8 cellular contexts compared by ENCODE assay signal in the genomic region with DNA sequence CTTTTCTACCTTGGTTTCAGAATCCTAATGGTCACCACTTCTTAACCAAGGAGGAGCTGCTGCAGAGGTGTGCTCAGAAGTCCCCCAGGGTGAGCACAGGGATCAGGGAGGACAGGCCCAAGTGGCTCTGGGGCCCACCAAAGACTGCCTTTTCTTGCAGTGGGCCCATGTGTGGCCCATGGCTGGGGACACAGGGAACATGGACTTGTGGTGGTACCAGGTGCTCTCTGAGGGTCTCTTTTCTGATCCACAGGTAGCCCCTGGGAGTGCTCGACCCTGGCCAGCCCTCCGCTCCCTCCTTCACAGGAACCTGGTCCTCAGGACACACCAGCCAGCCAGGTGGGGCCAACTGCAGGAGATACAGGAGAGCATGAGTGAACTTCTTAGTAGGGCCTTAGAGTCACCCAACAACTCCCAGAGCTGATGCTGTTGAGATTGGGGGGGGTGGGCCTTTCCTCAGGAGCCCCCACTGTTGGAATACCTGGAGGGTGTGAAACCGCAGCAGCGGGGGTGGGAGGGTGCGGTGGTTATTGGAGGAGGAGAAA. TPM values are rescaled to one million over a fixed set of nuclear protein-coding genes. Genes with fewer than 3 reads are reported as not detected.
A peak's percentile ranks its signal among the peaks of the same experiment; 100 is the strongest.
DNase-seq lines count a peak whose midpoint lies in the region; ATAC-seq and TF ChIP-seq lines count a peak whose summit lies in the region.

No MANE protein-coding gene starts in this region.

- no peaks in the 10 kb centered on the region for H4K20me1 ChIP-seq in GM23248 (ENCODE audit: insufficient read depth)

- no peak for ATAC-seq in HG02798 (IDR thresholded peaks at IDR 0.05; ENCODE audit: poor library complexity, unreplicated experiment)
- ATAC-seq in HG03139 (IDR thresholded peaks at IDR 0.05; ENCODE audit: unreplicated experiment), result no peak

- H3K27ac ChIP-seq in ACC112 (ENCODE audit: low read depth, low read length) (no peak overlapping the region), GM23248 (no peak overlapping the region), ascending aorta (peak overlapping the region; percentile 14 to 94), muscle layer of colon (ENCODE audit: low read depth, low read length) (peak overlapping the region; percentile 99)

- H2AFZ ChIP-seq in ACC112 (ENCODE audit: low read length, unreplicated experiment) (no peak overlapping the region), GM23248 (no peak overlapping the region)

- H3K9ac ChIP-seq in GM23248, result peak overlapping the region; percentile 90; the same call in 1 of the 2 replicates
- H3K9ac ChIP-seq in muscle layer of colon (ENCODE audit: low read length), result no peak overlapping the region

- 72 to 92% methylated on average over 4 to 5 of the region's 5 CpGs for WGBS in GM23248 (ENCODE audit: low coverage in 1 of 2, low lambda C conversion rate in 2 of 2, missing lambda C conversion rate in 2 of 2), 2 experiments

- in situ Hi-C loops in GM23248 (cut with MboI), result no loop called here

- H3K36me3 ChIP-seq in ACC112 (ENCODE audit: insufficient read depth, low read length), result peaks cover 15% of the 10 kb centered on the region; the same call in 1 of the 2 replicates
- peaks cover 12% of the 10 kb centered on the region; the same call in 1 of the 2 replicates for H3K36me3 ChIP-seq in GM23248 (ENCODE audit: low read depth)
- peaks cover 55 to 57% of the 10 kb centered on the region in 2 donors for H3K36me3 ChIP-seq in ascending aorta
- peaks cover 55% of the 10 kb centered on the region for H3K36me3 ChIP-seq in muscle layer of colon (ENCODE audit: insufficient read depth, low read length)

- H3K27me3 ChIP-seq in ACC112 (ENCODE audit: insufficient read depth, low read length) (no peaks in the 10 kb centered on the region), GM23248 (replicated peaks; ENCODE audit: insufficient read depth) (no peaks in the 10 kb centered on the region), ascending aorta (no peaks in the 10 kb centered on the region), muscle layer of colon (ENCODE audit: control insufficient read depth in 1 of 2, insufficient read depth in 2 of 2, low read length in 2 of 2) (no peaks in the 10 kb centered on the region)

- peaks cover 52% of the 10 kb centered on the region for H3F3A ChIP-seq in GM23248 (ENCODE audit: insufficient read depth)

- H3K79me2 ChIP-seq in ACC112 (ENCODE audit: control insufficient read depth, insufficient read depth, low read length, unreplicated experiment) (peaks cover 28% of the 10 kb centered on the region), GM23248 (ENCODE audit: insufficient read depth) (peaks cover 37% of the 10 kb centered on the region)

- peak overlapping the region; percentile 94 for H3K4me2 ChIP-seq in GM23248 (ENCODE audit: unreplicated experiment)

- intact Hi-C loops in ascending aorta (cut with DNase I), result no loop called here

- TF ChIP-seq CTCF in ascending aorta (IDR thresholded peaks at IDR 0.05), result no peak

- no peaks in the 10 kb centered on the region for H3K9me2 ChIP-seq in GM23248 (ENCODE audit: insufficient read depth)

- DNase-seq in GM23248 (no peak), ascending aorta (ENCODE audit: low spot score in 2 of 2) (no peak), NK-92 (lab: John Stamatoyannopoulos, UW; ENCODE audit: unreplicated experiment) (no peak), HK-2 (ENCODE audit: unreplicated experiment) (no peak)

- H3K9me3 ChIP-seq in GM23248 (ENCODE audit: low read depth) (no peaks in the 10 kb centered on the region), ascending aorta (no peaks in the 10 kb centered on the region), muscle layer of colon (ENCODE audit: low read length) (no peaks in the 10 kb centered on the region)

- H3K4me1 ChIP-seq in ACC112 (ENCODE audit: control insufficient read depth, insufficient read depth, low read length, unreplicated experiment) (peaks cover 19% of the 10 kb centered on the region), GM23248 (ENCODE audit: insufficient read depth) (peaks cover 12% of the 10 kb centered on the region), ascending aorta (peaks cover 11 to 14% of the 10 kb centered on the region in 2 donors), muscle layer of colon (ENCODE audit: insufficient read depth, low read length) (peaks cover 31% of the 10 kb centered on the region)

- H3K4me3 ChIP-seq in ACC112 (ENCODE audit: low read depth, low read length) (peak overlapping the region; percentile 99), GM23248 (peak overlapping the region; percentile 92), ascending aorta (peak overlapping the region in 1 of 2 donors; percentile 99), muscle layer of colon (ENCODE audit: low read depth in 1 of 2, low read length in 2 of 2) (peak overlapping the region in 1 of 2 donors; percentile 68)

RNA-seq across cellular contexts. Expression of a gene that starts 2.0 kb away (rescaled TPM):
- 49.6 and 56.0 TPM in 2 replicates for total RNA-seq in GM23248 (2014; rRNA removed; shearing (Covaris generic))
- polyA plus RNA-seq in GM23248 (2016; fragmentation: Nextera tagmentation; extraction: Ambion mirVana), result 39.4 and 42.0 TPM in 2 replicates
- total RNA-seq in ascending aorta, result 45.0 TPM

RNA-seq across cellular contexts. Expression of a gene that starts 4.3 kb away (rescaled TPM):
- total RNA-seq in GM23248 (2014; rRNA removed; shearing (Covaris generic)), result 1,045 and 1,312 TPM in 2 replicates
- polyA plus RNA-seq in GM23248 (2016; fragmentation: Nextera tagmentation; extraction: Ambion mirVana), result 2,650 and 2,758 TPM in 2 replicates
- 974 TPM for total RNA-seq in ascending aorta

RNA-seq across cellular contexts. Expression of a gene that starts 10.3 kb away (rescaled TPM):
- 308 and 328 TPM in 2 replicates for total RNA-seq in GM23248 (2014; rRNA removed; shearing (Covaris generic))
- 520 and 545 TPM in 2 replicates for polyA plus RNA-seq in GM23248 (2016; fragmentation: Nextera tagmentation; extraction: Ambion mirVana)
- total RNA-seq in ascending aorta, result 92.8 TPM

RNA-seq across cellular contexts. Expression of a gene that starts 17.4 kb away (rescaled TPM):
- total RNA-seq in GM23248 (2014; rRNA removed; shearing (Covaris generic)), result 1.1 TPM in 1 of 2 replicates, not detected in the other
- 0.23 and 0.51 TPM in 2 replicates for polyA plus RNA-seq in GM23248 (2016; fragmentation: Nextera tagmentation; extraction: Ambion mirVana)
- not detected for total RNA-seq in ascending aorta

RNA-seq across cellular contexts. Expression of a gene that starts 26.0 kb away (rescaled TPM):
- total RNA-seq in GM23248 (2014; rRNA removed; shearing (Covaris generic)), result 201 and 220 TPM in 2 replicates
- 200 and 203 TPM in 2 replicates for polyA plus RNA-seq in GM23248 (2016; fragmentation: Nextera tagmentation; extraction: Ambion mirVana)
- total RNA-seq in ascending aorta, result 57.2 TPM

Comparison
In these comparisons a context has a peak if more than half of its experiments do, and no peak if none do; other contexts are left out.
1. H3K27ac ChIP-seq: peak in ascending aorta (2 of 2) and muscle layer of colon (single experiment); none in ACC112 (single experiment) and GM23248 (single experiment).